In genomic region chr7:122219253-122219865, GRCh38 we compare ENCODE assay signal across 9 cellular contexts.
A peak's percentile ranks its signal among the peaks of the same experiment; 100 is the strongest.
DNase-seq lines count a peak whose midpoint lies in the region; ATAC-seq and FAIRE-seq lines count a peak whose summit lies in the region.
"Had no signal": no experiment of that assay in that cellular context is flagged by ENCODE, and none has a peak within 500 bp of the region (broad histone marks: within the 10 kb centered on the region; RNA-seq: fewer than 3 reads in every experiment).

No MANE protein-coding gene starts in this region.

- peak; percentile 72 for ATAC-seq in GM18511 (IDR thresholded peaks at IDR 0.05; ENCODE audit: unreplicated experiment)
- no peak for ATAC-seq in HG02642 (IDR thresholded peaks at IDR 0.05; ENCODE audit: poor library complexity, unreplicated experiment)
- ATAC-seq in GM21717 (IDR thresholded peaks at IDR 0.05; ENCODE audit: unreplicated experiment): no peak

- no peaks in the 10 kb centered on the region for H3K36me3 Mint-ChIP-seq in activated naive CD8-positive, alpha-beta T cell treated with anti-CD3 and anti-CD28 coated beads for 36 hours

- in situ Hi-C loops in ACHN (cut with HindIII; ENCODE audit: low pct_ligation_motif_present, low pct_unique_long_range_greater_than_20kb, low sequenced_read_pairs): no loop called here

- no peaks in the 10 kb centered on the region for H3K4me1 Mint-ChIP-seq in activated naive CD8-positive, alpha-beta T cell treated with anti-CD3 and anti-CD28 coated beads for 36 hours

- FAIRE-seq in endometrium (lab: Jason Lieb, UNC): peak; percentile 88

- H3K27me3 Mint-ChIP-seq in activated naive CD8-positive, alpha-beta T cell treated with anti-CD3 and anti-CD28 coated beads for 36 hours: peaks cover 7% of the 10 kb centered on the region
- H3K27me3 Mint-ChIP-seq: stimulated activated naive CD8-positive, alpha-beta T cell treated with anti-CD3 and anti-CD28 coated beads, Interleukin-15, Interleukin-2, amounts not matched to agents 100 ng/mL and 50 ng/mL, for 24 hours had no signal

- H3K4me3 Mint-ChIP-seq in activated naive CD8-positive, alpha-beta T cell treated with anti-CD3 and anti-CD28 coated beads for 36 hours: no peak overlapping the region
- H3K4me3 Mint-ChIP-seq: stimulated activated naive CD8-positive, alpha-beta T cell treated with anti-CD3 and anti-CD28 coated beads, Interleukin-15, Interleukin-2, amounts not matched to agents 100 ng/mL and 50 ng/mL, for 24 hours had no signal

- no peaks in the 10 kb centered on the region for H3K9me3 Mint-ChIP-seq in activated naive CD8-positive, alpha-beta T cell treated with anti-CD3 and anti-CD28 coated beads for 36 hours
- H3K9me3 Mint-ChIP-seq: stimulated activated naive CD8-positive, alpha-beta T cell treated with anti-CD3 and anti-CD28 coated beads, Interleukin-15, Interleukin-2, amounts not matched to agents 100 ng/mL and 50 ng/mL, for 24 hours had no signal

- DNase-seq in ACHN (peak; percentile 50), NCI-H345 (lab: John Stamatoyannopoulos, UW) (peak; percentile 30), retina (peak; percentile 3)
- no peak for DNase-seq in activated naive CD8-positive, alpha-beta T cell treated with anti-CD3 and anti-CD28 coated beads for 36 hours

- no peak overlapping the region for H3K27ac Mint-ChIP-seq in activated naive CD8-positive, alpha-beta T cell treated with anti-CD3 and anti-CD28 coated beads for 36 hours
- H3K27ac Mint-ChIP-seq: stimulated activated naive CD8-positive, alpha-beta T cell treated with anti-CD3 and anti-CD28 coated beads, Interleukin-15, Interleukin-2, amounts not matched to agents 100 ng/mL and 50 ng/mL, for 24 hours had no signal
